In genomic region chr7:18546576-18546975, GRCh38 we compare ENCODE assay signal across 17 cellular contexts. TPM values are rescaled to one million over a fixed set of nuclear protein-coding genes. Genes with fewer than 3 reads are reported as not detected.
DNase-seq lines count a peak whose midpoint lies in the region; ATAC-seq, FAIRE-seq and TF ChIP-seq lines count a peak whose summit lies in the region.
"Had no signal": no experiment of that assay in that cellular context is flagged by ENCODE, and none has a peak within 500 bp of the region (broad histone marks: within the 10 kb centered on the region; RNA-seq: fewer than 3 reads in every experiment).

No MANE protein-coding gene starts in this region.

- CTCF ChIA-PET in HepG2 (lab: Yijun Ruan, JAX; ENCODE audit: low intra/inter-chr PET ratio, low total read pairs), result no interaction called here
- CTCF ChIA-PET in PC-3 (lab: Charles Lee), result no interaction called here

- no peaks in the 10 kb centered on the region for H3K9me2 ChIP-seq in PC-3 (replicated peaks; ENCODE audit: low read length)

- BruUV-seq in HepG2 (replicated peaks; lab: Mats Ljungman, UMichigan) (no TSS peak), PC-3 (replicated peaks; lab: Mats Ljungman, UMichigan) (no TSS peak)

- H4K20me1 ChIP-seq in HepG2 (ENCODE audit: insufficient read depth, low read length), result no peaks in the 10 kb centered on the region
- H4K20me1 ChIP-seq in PC-3 (ENCODE audit: low read length), result no peaks in the 10 kb centered on the region
- H4K20me1 ChIP-seq: BLaER1 treated with 17β-estradiol and CSF1 and Interleukin-3, amounts not matched to agents 10 nM and 100 nM had no signal

- no peaks in the 10 kb centered on the region for H3K79me2 ChIP-seq in HepG2 (ENCODE audit: insufficient read depth, low read length)
- H3K79me2 ChIP-seq in PC-3 (ENCODE audit: low read length), result no peaks in the 10 kb centered on the region

- H3K4me1 ChIP-seq in HepG2 (ENCODE audit: insufficient read depth, low read length), result no peaks in the 10 kb centered on the region
- no peaks in the 10 kb centered on the region for H3K4me1 ChIP-seq in right lobe of liver
- peaks cover 36% of the 10 kb centered on the region for H3K4me1 ChIP-seq in PC-3 (ENCODE audit: insufficient read depth, low read length)
- peaks cover 0 to 13% (median 3%) of the 10 kb centered on the region in 4 donors for H3K4me1 ChIP-seq in sigmoid colon

- no peak for TF ChIP-seq RAD21 in HepG2 (CRISPR knock-in tag; IDR thresholded peaks at IDR 0.05)

- FAIRE-seq in HepG2 (lab: Jason Lieb, UNC), result no peak
- FAIRE-seq: HTR-8/SVneo had no signal

- TF ChIP-seq EP300 in HepG2 (IDR thresholded peaks at IDR 0.05; ENCODE audit: low read depth in 2 of 2, low read length in 2 of 2), result no peak
- TF ChIP-seq EP300 in HepG2 (CRISPR knock-in tag; IDR thresholded peaks at IDR 0.05; ENCODE audit: borderline replicate concordance), result no peak
- no peak for TF ChIP-seq EP300 in sigmoid colon (IDR thresholded peaks at IDR 0.05)

- POLR2A ChIA-PET in HepG2 (lab: Yijun Ruan, JAX), result no interaction called here
- POLR2A ChIA-PET in PC-3 (lab: Charles Lee; ENCODE audit: unreplicated experiment), result interaction anchor here (0.6 kb wide), 1 partner anchor 38 kb away, joined by 3 read pairs; no protein-coding TSS in a partner anchor

- in situ Hi-C loops in HepG2 (cut with HindIII; ENCODE audit: extremely low pct_ligation_motif_present, low pct_unique_long_range_greater_than_20kb), result no loop called here

- intact Hi-C loops in HepG2 (cut with micrococcal nuclease; ENCODE audit: unreplicated experiment) (no loop called here), right lobe of liver (cut with DNase I) (no loop called here), PC-3 (cut with micrococcal nuclease) (loop anchor here (5.0 kb wide), 1 partner anchor 59 kb away; no protein-coding TSS in a partner anchor), sigmoid colon (cut with DNase I) (no loop called here)

- no peak overlapping the region for H2AFZ ChIP-seq in HepG2 (ENCODE audit: low read length)
- peak overlapping the region; percentile 20; the same call in 1 of the 2 replicates for H2AFZ ChIP-seq in PC-3 (ENCODE audit: low read length)

- H3K4me3 ChIP-seq in HepG2 (replicated peaks in 1 of 3; ENCODE audit: insufficient read depth in 1 of 3, low read depth in 2 of 3, low read length in 3 of 3), result no peak overlapping the region
- H3K4me3 ChIP-seq in right lobe of liver, result no peak overlapping the region
- H3K4me3 ChIP-seq in PC-3 (ENCODE audit: low read length), result no peak overlapping the region
- H3K4me3 ChIP-seq in sigmoid colon, result no peak overlapping the region
- H3K4me3 ChIP-seq: BLaER1 treated with 17β-estradiol and CSF1 and Interleukin-3, amounts not matched to agents 10 nM and 100 nM had no signal

- H3K9ac ChIP-seq in HepG2 (ENCODE audit: insufficient read depth, low read depth, low read length) (no peak overlapping the region), PC-3 (ENCODE audit: low read length) (peak overlapping the region; percentile 1; the same call in 1 of the 2 replicates)
- H3K9ac ChIP-seq: BLaER1 treated with 17β-estradiol and CSF1 and Interleukin-3, amounts not matched to agents 10 nM and 100 nM had no signal

- H3K27me3 ChIP-seq in HepG2 (ENCODE audit: control insufficient read depth in 1 of 2, insufficient read depth in 2 of 2, low read length in 2 of 2), result no peaks in the 10 kb centered on the region
- no peaks in the 10 kb centered on the region for H3K27me3 ChIP-seq in right lobe of liver
- no peaks in the 10 kb centered on the region for H3K27me3 ChIP-seq in PC-3 (ENCODE audit: low read length)
- H3K27me3 ChIP-seq in sigmoid colon, result no peaks in the 10 kb centered on the region
- H3K27me3 ChIP-seq: BLaER1 treated with 17β-estradiol and CSF1 and Interleukin-3, amounts not matched to agents 10 nM and 100 nM had no signal

- no peaks in the 10 kb centered on the region for H3F3A ChIP-seq in PC-3 (ENCODE audit: low read length, unreplicated experiment)

- H3K36me3 ChIP-seq in HepG2 (replicated peaks in 1 of 2; ENCODE audit: control insufficient read depth in 1 of 2, insufficient read depth in 2 of 2, low read length in 2 of 2), result no peaks in the 10 kb centered on the region
- H3K36me3 ChIP-seq in right lobe of liver, result no peaks in the 10 kb centered on the region
- no peaks in the 10 kb centered on the region for H3K36me3 ChIP-seq in PC-3 (ENCODE audit: low read depth, low read length)
- H3K36me3 ChIP-seq in sigmoid colon, result no peaks in the 10 kb centered on the region

- WGBS in HepG2 (ENCODE audit: low lambda C conversion rate), result 7% methylated on average over 3 of the region's 3 CpGs
- WGBS in right lobe of liver (ENCODE audit: insufficient coverage, low coverage, low lambda C conversion rate, missing lambda C conversion rate), result 40% methylated on average over 3 of the region's 3 CpGs
- WGBS in sigmoid colon, 2 donors, result 85 to 87% methylated on average over 3 of the region's 3 CpGs

- H3K9me3 ChIP-seq in HepG2 (ENCODE audit: low read length) (no peaks in the 10 kb centered on the region), right lobe of liver (no peaks in the 10 kb centered on the region), PC-3 (ENCODE audit: low read length) (no peaks in the 10 kb centered on the region), sigmoid colon (no peaks in the 10 kb centered on the region)

- TF ChIP-seq CTCF in HepG2 (CRISPR knock-in tag; IDR thresholded peaks at IDR 0.05), result no peak
- TF ChIP-seq CTCF in right lobe of liver (IDR thresholded peaks at IDR 0.05), result no peak
- TF ChIP-seq CTCF in PC-3 (conservative IDR thresholded peaks at IDR 0.05; ENCODE audit: low read depth, low read length), result no peak
- TF ChIP-seq CTCF in VCaP (conservative IDR thresholded peaks at IDR 0.05), result no peak
- no peak for TF ChIP-seq CTCF in sigmoid colon (IDR thresholded peaks at IDR 0.05)

- H3K27ac ChIP-seq in HepG2 (ENCODE audit: extremely low read length, insufficient read depth, low read length), result no peak overlapping the region
- H3K27ac ChIP-seq in right lobe of liver, result no peak overlapping the region
- H3K27ac ChIP-seq in PC-3 (ENCODE audit: low read length), result peak overlapping the region; percentile 64
- H3K27ac ChIP-seq in VCaP, result peak overlapping the region; percentile 27
- no peak overlapping the region for H3K27ac ChIP-seq in sigmoid colon
- H3K27ac ChIP-seq: 22Rv1 had no signal

- H3K4me2 ChIP-seq in HepG2 (ENCODE audit: low read depth, low read length) (no peak overlapping the region), PC-3 (ENCODE audit: low read length) (peak overlapping the region; percentile 59)

- DNase-seq in HepG2 (ENCODE audit: low spot score) (no peak), right lobe of liver (no peak), PC-3 (peak; percentile 31), middle frontal gyrus (ENCODE audit: extremely low spot score, low spot score) (no peak), sigmoid colon (no peak), kidney glomerular epithelial cell (lab: John Stamatoyannopoulos, UW) (no peak)
- DNase-seq: Calu3; CD8-positive, alpha-beta T cell; DMS79 treated with DMSO at 0.1 percent for 48 hours; GF-D8; GOT3; H9 had no signal

- TF ChIP-seq POLR2A in HepG2 (IDR thresholded peaks at IDR 0.05; ENCODE audit: insufficient read depth in 1 of 2, low read depth in 2 of 2, low read length in 2 of 2), result no peak
- no peak for TF ChIP-seq POLR2A in right lobe of liver (IDR thresholded peaks at IDR 0.05)
- no peak for TF ChIP-seq POLR2A in sigmoid colon (IDR thresholded peaks at IDR 0.05)

- ATAC-seq in HepG2 (no peak), right lobe of liver (no peak), PC-3 (peak; percentile 36), GM19035 (IDR thresholded peaks at IDR 0.05; ENCODE audit: unreplicated experiment) (no peak)
- ATAC-seq: CD8-positive, alpha-beta T cell had no signal

TF ChIP-seq in HepG2, 621 proteins besides CTCF, POLR2A, EP300 and RAD21 (continues in another document):
- TF ChIP-seq TERF1 (CRISPR knock-in tag; IDR thresholded peaks at IDR 0.05) (no peak), ZNF451 (CRISPR knock-in tag; IDR thresholded peaks at IDR 0.05) (no peak), MAFK (conservative IDR thresholded peaks at IDR 0.05 in 1 of 2, IDR thresholded peaks at IDR 0.05 in 1 of 2; ENCODE audit: low read length in 2 of 2) (peak; percentile 18 to 31; a peak in 1 of 4 replicates)

RNA-seq across cellular contexts. Expression of gene HDAC9, which starts 51.0 kb away (rescaled TPM):
- 0.06 and 0.07 TPM in 2 replicates for total RNA-seq in HepG2 (2016; rRNA removed; fragmentation: Illumina TruSeq; extraction: Trizol)
- total RNA-seq in HepG2 (2016; cell fraction: cytosol; rRNA removed; fragmentation: Illumina TruSeq; extraction: Trizol; ENCODE audit: low read depth), result not detected in 2 replicates
- total RNA-seq in HepG2 (2016; cell fraction: insoluble cytoplasmic fraction; rRNA removed; fragmentation: Illumina TruSeq; extraction: Trizol), result 0.12 and 0.15 TPM in 2 replicates
- total RNA-seq in HepG2 (2016; cell fraction: membrane; rRNA removed; fragmentation: Illumina TruSeq; extraction: Trizol), result 0.03 and 0.10 TPM in 2 replicates
- not detected in 2 replicates for total RNA-seq in HepG2 (2016; cell fraction: nucleus; rRNA removed; fragmentation: Illumina TruSeq; extraction: Trizol)
- 0.05 and 0.09 TPM in 2 replicates for polyA plus RNA-seq in HepG2 (2011; rRNA removed)
- 0.04 TPM in 1 of 2 replicates, not detected in the other for polyA plus RNA-seq in HepG2 (2011; cell fraction: cytosol; rRNA removed)
- polyA plus RNA-seq in HepG2 (2011; cell fraction: nucleus; rRNA removed), result 0.07 and 0.10 TPM in 2 replicates
- polyA plus RNA-seq in HepG2 (2012), result not detected in 2 replicates
- polyA plus RNA-seq in HepG2 (2016; cell fraction: cytosol; fragmentation: Illumina TruSeq; extraction: Trizol; ENCODE audit: low read depth), result not detected in 2 replicates
- polyA plus RNA-seq in HepG2 (2016; cell fraction: insoluble cytoplasmic fraction; fragmentation: Illumina TruSeq; extraction: Trizol; ENCODE audit: low read depth), result 0.11 and 0.14 TPM in 2 replicates
- polyA plus RNA-seq in HepG2 (2016; cell fraction: membrane; fragmentation: Illumina TruSeq; extraction: Trizol; ENCODE audit: low read depth), result not detected in 2 replicates
- not detected in 2 replicates for polyA plus RNA-seq in HepG2 (2016; cell fraction: nucleus; fragmentation: Illumina TruSeq; extraction: Trizol; ENCODE audit: insufficient read depth, low read depth)
- polyA minus RNA-seq in HepG2 (2011; rRNA and poly(A)+ RNA removed; ENCODE audit: low replicate concordance), result 1.6 TPM in 1 of 2 replicates, not detected in the other
- not detected in 2 replicates for polyA minus RNA-seq in HepG2 (2011; cell fraction: cytosol; rRNA and poly(A)+ RNA removed)
- polyA minus RNA-seq in HepG2 (2011; cell fraction: nucleus; rRNA and poly(A)+ RNA removed), result 0.25 and 0.64 TPM in 2 replicates
- total RNA-seq in right lobe of liver, result 1 to 10 TPM; 1.0 to 4.1 (median 2.5) TPM
- 6.8 and 7.8 TPM in 2 replicates for total RNA-seq in PC-3 (2014; rRNA removed)
- total RNA-seq in sigmoid colon, result 10 to 100 TPM; 22.2 to 38.2 (median 33.5) TPM
- 1 to 10 TPM; 2.4 to 8.1 (median 5.5) TPM for polyA plus RNA-seq in sigmoid colon

Comparison
In these comparisons a context has a peak if more than half of its experiments do, and no peak if none do; other contexts are left out.
1. H3K27ac ChIP-seq: peak in PC-3 (single experiment) and VCaP (single experiment); none in HepG2 (single experiment), right lobe of liver (0 of 3) and sigmoid colon (0 of 4).